In genomic region chr15:68797589-68798377, GRCh38 we compare ENCODE assay signal across 11 cellular contexts. TPM values are rescaled to one million over a fixed set of nuclear protein-coding genes. Genes with fewer than 3 reads are reported as not detected.
DNase-seq lines count a peak whose midpoint lies in the region; ATAC-seq, FAIRE-seq and TF ChIP-seq lines count a peak whose summit lies in the region.
"Had no signal": no experiment of that assay in that cellular context is flagged by ENCODE, and none has a peak within 500 bp of the region (broad histone marks: within the 10 kb centered on the region; RNA-seq: fewer than 3 reads in every experiment).

No MANE protein-coding gene starts in this region.

- H3K36me3 ChIP-seq in HepG2 (replicated peaks in 1 of 2; ENCODE audit: control insufficient read depth in 1 of 2, insufficient read depth in 2 of 2, low read length in 2 of 2) (peaks cover 3 to 47% of the 10 kb centered on the region in 2 experiments; a peak in 4 of 5 replicates), right lobe of liver (no peaks in the 10 kb centered on the region), GM12878 (ENCODE audit: control insufficient read depth in 2 of 2, insufficient read depth in 2 of 2, low read length in 1 of 2) (peaks cover 9 to 17% of the 10 kb centered on the region in 2 experiments), vagina (no peaks in the 10 kb centered on the region)
- H3K36me3 ChIP-seq: left lung had no signal

- peaks cover 90% of the 10 kb centered on the region for H4K20me1 ChIP-seq in HepG2 (ENCODE audit: insufficient read depth, low read length)
- H4K20me1 ChIP-seq in GM12878 (ENCODE audit: control insufficient read depth, insufficient read depth), result peaks cover 17% of the 10 kb centered on the region

- 92% methylated on average over 7 of the region's 7 CpGs for WGBS in HepG2 (ENCODE audit: low lambda C conversion rate)
- WGBS in right lobe of liver (ENCODE audit: insufficient coverage, low coverage, low lambda C conversion rate, missing lambda C conversion rate), result 46% methylated on average over 2 of the region's 7 CpGs
- WGBS in GM12878 (ENCODE audit: insufficient coverage, insufficient replicate concordance, low lambda C conversion rate, missing lambda C conversion rate), result 72% methylated on average over 7 of the region's 7 CpGs

- TF ChIP-seq POLR2A in HepG2 (IDR thresholded peaks at IDR 0.05; ENCODE audit: insufficient read depth in 1 of 2, low read depth in 2 of 2, low read length in 2 of 2), result no peak
- no peak for TF ChIP-seq POLR2A in right lobe of liver (IDR thresholded peaks at IDR 0.05)
- 0 out of 2 replicates have a peak, but pooled peaks have one; percentile 24 for TF ChIP-seq POLR2A in GM12878 (IDR thresholded peaks at IDR 0.05; ENCODE audit: low read depth, low read length)
- no peak for TF ChIP-seq POLR2A in vagina (IDR thresholded peaks at IDR 0.05)

- POLR2A ChIA-PET in HepG2 (lab: Yijun Ruan, JAX), result no interaction called here
- POLR2A ChIA-PET in GM12878 (lab: Charles Lee), result interaction anchor here (0.5 to 1.2 kb wide), 4 partner anchors 16 to 1675 kb away, joined by 3 to 4 read pairs (median 4); no protein-coding TSS in a partner anchor

- TF ChIP-seq RAD21 in HepG2 (CRISPR knock-in tag; IDR thresholded peaks at IDR 0.05) (no peak), GM12878 (IDR thresholded peaks at IDR 0.05; ENCODE audit: insufficient read depth, low read depth, low read length) (no peak)

- SMC1A ChIA-PET in GM12878 (lab: Charles Lee; ENCODE audit: uncharacterized antibody, unreplicated experiment), result interaction anchor here (1.0 to 1.4 kb wide), 4 partner anchors 11 to 31 kb away, joined by 3 to 5 read pairs (median 4); no protein-coding TSS in a partner anchor

- H3K27me3 ChIP-seq in HepG2 (ENCODE audit: control insufficient read depth in 1 of 2, insufficient read depth in 2 of 2, low read length in 2 of 2), result no peaks in the 10 kb centered on the region
- no peaks in the 10 kb centered on the region for H3K27me3 ChIP-seq in right lobe of liver
- no peaks in the 10 kb centered on the region for H3K27me3 ChIP-seq in GM12878 (replicated peaks in 1 of 2; ENCODE audit: control insufficient read depth in 2 of 2, insufficient read depth in 2 of 2, low read length in 1 of 2)
- no peaks in the 10 kb centered on the region for H3K27me3 ChIP-seq in vagina
- H3K27me3 ChIP-seq: left lung had no signal

- FAIRE-seq in HepG2 (lab: Jason Lieb, UNC) (no peak), GM12878 (lab: Jason Lieb, UNC) (no peak)

- ATAC-seq in HepG2 (no peak), right lobe of liver (no peak), GM12878 (peak; percentile 32), HG03045 (IDR thresholded peaks at IDR 0.05; ENCODE audit: unreplicated experiment) (no peak)
- ATAC-seq: left lung had no signal

- H2AFZ ChIP-seq in HepG2 (ENCODE audit: low read length) (no peak overlapping the region), GM12878 (ENCODE audit: control insufficient read depth, low read depth, low read length) (no peak overlapping the region)

- DNase-seq in HepG2 (ENCODE audit: low spot score), result no peak
- DNase-seq in right lobe of liver, result no peak
- DNase-seq in GM12878 (ENCODE audit: low read depth, low spot score), result no peak
- peak; percentile 57 for DNase-seq in midbrain (lab: John Stamatoyannopoulos, UW)
- DNase-seq in vagina (ENCODE audit: extremely low spot score in 2 of 2), result no peak
- DNase-seq in GDM1 (lab: John Stamatoyannopoulos, UW), result no peak
- DNase-seq in KG1 (lab: John Stamatoyannopoulos, UW), result no peak
- DNase-seq: left lung; stimulated activated CD4-positive, alpha-beta T cell treated with anti-CD3 and anti-CD28 coated beads, Interleukin-2, amount 100 ng/mL, for 24 hours had no signal

- no TSS peak for BruUV-seq in HepG2 (replicated peaks; lab: Mats Ljungman, UMichigan)
- no TSS peak for BruUV-seq in GM12878 (replicated peaks; lab: Mats Ljungman, UMichigan)

- H3K4me3 ChIP-seq in HepG2 (replicated peaks in 1 of 3; ENCODE audit: insufficient read depth in 1 of 3, low read depth in 2 of 3, low read length in 3 of 3), result no peak overlapping the region
- H3K4me3 ChIP-seq in right lobe of liver, result no peak overlapping the region
- no peak overlapping the region; the same call in 1 of the 2 replicates for H3K4me3 ChIP-seq in GM12878
- H3K4me3 ChIP-seq in vagina, result no peak overlapping the region
- H3K4me3 ChIP-seq: left lung had no signal

- no peak overlapping the region for H3K27ac ChIP-seq in HepG2 (ENCODE audit: extremely low read length, insufficient read depth, low read length)
- no peak overlapping the region for H3K27ac ChIP-seq in right lobe of liver
- H3K27ac ChIP-seq in GM12878 (ENCODE audit: control insufficient read depth, insufficient read depth), result peak overlapping the region; percentile 9
- H3K27ac ChIP-seq in vagina, result peak overlapping the region; percentile 39
- H3K27ac ChIP-seq: C4-2B had no signal

- H3K79me2 ChIP-seq in HepG2 (ENCODE audit: insufficient read depth, low read length) (peaks cover 97% of the 10 kb centered on the region), GM12878 (ENCODE audit: control insufficient read depth, insufficient read depth, low read length) (peaks cover 94% of the 10 kb centered on the region)

- RAD21 ChIA-PET in GM12878 (lab: Charles Lee; ENCODE audit: unreplicated experiment), result interaction anchor here (1.5 to 2.0 kb wide), 2 partner anchors 18 to 22 kb away, joined by 6 to 7 read pairs; no protein-coding TSS in a partner anchor

- intact Hi-C loops in HepG2 (cut with micrococcal nuclease; ENCODE audit: unreplicated experiment), result no loop called here
- intact Hi-C loops in right lobe of liver (cut with DNase I), result no loop called here
- intact Hi-C loops in GM12878 (cut with micrococcal nuclease; ENCODE audit: unreplicated experiment), result no loop called here
- intact Hi-C loops in vagina (cut with DNase I), result no loop called here

- in situ Hi-C loops in HepG2 (cut with HindIII; ENCODE audit: extremely low pct_ligation_motif_present, low pct_unique_long_range_greater_than_20kb), result no loop called here
- in situ Hi-C loops in GM12878 (cut with MboI), result no loop called here

- CTCF ChIA-PET in HepG2 (lab: Yijun Ruan, JAX; ENCODE audit: low intra/inter-chr PET ratio, low total read pairs), result no interaction called here
- CTCF ChIA-PET in GM12878 (lab: Yijun Ruan, JAX), result interaction anchor here (1.0 kb wide), 1 partner anchor 22 kb away, joined by 4 read pairs; no protein-coding TSS in a partner anchor

- TF ChIP-seq EP300 in HepG2 (IDR thresholded peaks at IDR 0.05; ENCODE audit: low read depth in 2 of 2, low read length in 2 of 2) (no peak), HepG2 (CRISPR knock-in tag; IDR thresholded peaks at IDR 0.05; ENCODE audit: borderline replicate concordance) (no peak), GM12878 (IDR thresholded peaks at IDR 0.05; ENCODE audit: borderline replicate concordance in 1 of 2, control insufficient read depth in 1 of 2, low read depth in 2 of 2, low read length in 2 of 2) (no peak)

- H3K9ac ChIP-seq in HepG2 (ENCODE audit: insufficient read depth, low read depth, low read length) (no peak overlapping the region), GM12878 (ENCODE audit: control insufficient read depth, insufficient read depth, low read length) (no peak overlapping the region)

- H3K4me1 ChIP-seq in HepG2 (ENCODE audit: insufficient read depth, low read length), result peaks cover 61% of the 10 kb centered on the region
- peaks cover 0 to 61% (median 28%) of the 10 kb centered on the region in 4 donors for H3K4me1 ChIP-seq in right lobe of liver
- H3K4me1 ChIP-seq in GM12878 (ENCODE audit: control insufficient read depth, insufficient read depth, low read length), result peaks cover 62% of the 10 kb centered on the region
- peaks cover 84% of the 10 kb centered on the region for H3K4me1 ChIP-seq in vagina

- H3K4me2 ChIP-seq in HepG2 (ENCODE audit: low read depth, low read length), result no peak overlapping the region
- peak overlapping the region; percentile 94 for H3K4me2 ChIP-seq in GM12878 (ENCODE audit: control insufficient read depth, insufficient read depth)

- H3K9me3 ChIP-seq in HepG2 (ENCODE audit: low read length), result no peaks in the 10 kb centered on the region
- H3K9me3 ChIP-seq in right lobe of liver, result no peaks in the 10 kb centered on the region
- no peaks in the 10 kb centered on the region for H3K9me3 ChIP-seq in GM12878 (replicated peaks; ENCODE audit: control insufficient read depth, insufficient read depth, low read length)
- H3K9me3 ChIP-seq in vagina, result no peaks in the 10 kb centered on the region
- H3K9me3 ChIP-seq: left lung had no signal

- no peak for TF ChIP-seq CTCF in HepG2 (CRISPR knock-in tag; IDR thresholded peaks at IDR 0.05)
- TF ChIP-seq CTCF in right lobe of liver (IDR thresholded peaks at IDR 0.05), result no peak
- TF ChIP-seq CTCF in GM12878 (IDR thresholded peaks at IDR 0.05 in 2 of 3, conservative IDR thresholded peaks at IDR 0.05 in 1 of 3; ENCODE audit: control insufficient read depth in 2 of 3, extremely low read depth in 1 of 3, insufficient read depth in 1 of 3, low read depth in 3 of 3, low read length in 3 of 3), result no peak
- no peak for TF ChIP-seq CTCF in vagina (IDR thresholded peaks at IDR 0.05)

RNA-seq across cellular contexts. Expression of gene ANP32A, which starts 22.9 kb away (rescaled TPM):
- total RNA-seq in HepG2 (2016; rRNA removed; fragmentation: Illumina TruSeq; extraction: Trizol), result 206 and 323 TPM in 2 replicates
- 20.6 and 23.7 TPM in 2 replicates for total RNA-seq in HepG2 (2016; cell fraction: cytosol; rRNA removed; fragmentation: Illumina TruSeq; extraction: Trizol; ENCODE audit: low read depth)
- 211 and 312 TPM in 2 replicates for total RNA-seq in HepG2 (2016; cell fraction: insoluble cytoplasmic fraction; rRNA removed; fragmentation: Illumina TruSeq; extraction: Trizol)
- 33.5 and 37.5 TPM in 2 replicates for total RNA-seq in HepG2 (2016; cell fraction: membrane; rRNA removed; fragmentation: Illumina TruSeq; extraction: Trizol)
- total RNA-seq in HepG2 (2016; cell fraction: nucleus; rRNA removed; fragmentation: Illumina TruSeq; extraction: Trizol), result 81.8 and 84.7 TPM in 2 replicates
- 49.3 and 60.6 TPM in 2 replicates for polyA plus RNA-seq in HepG2 (2011; rRNA removed)
- polyA plus RNA-seq in HepG2 (2011; cell fraction: cytosol; rRNA removed), result 28.0 and 36.6 TPM in 2 replicates
- 25.1 and 25.6 TPM in 2 replicates for polyA plus RNA-seq in HepG2 (2011; cell fraction: nucleus; rRNA removed)
- 144 and 186 TPM in 2 replicates for polyA plus RNA-seq in HepG2 (2012)
- 21.7 and 22.0 TPM in 2 replicates for polyA plus RNA-seq in HepG2 (2016; cell fraction: cytosol; fragmentation: Illumina TruSeq; extraction: Trizol; ENCODE audit: low read depth)
- polyA plus RNA-seq in HepG2 (2016; cell fraction: insoluble cytoplasmic fraction; fragmentation: Illumina TruSeq; extraction: Trizol; ENCODE audit: low read depth), result 513 and 558 TPM in 2 replicates
- 26.3 and 31.3 TPM in 2 replicates for polyA plus RNA-seq in HepG2 (2016; cell fraction: membrane; fragmentation: Illumina TruSeq; extraction: Trizol; ENCODE audit: low read depth)
- polyA plus RNA-seq in HepG2 (2016; cell fraction: nucleus; fragmentation: Illumina TruSeq; extraction: Trizol; ENCODE audit: insufficient read depth, low read depth), result 158 and 180 TPM in 2 replicates
- 22.9 and 64.5 TPM in 2 replicates for polyA minus RNA-seq in HepG2 (2011; rRNA and poly(A)+ RNA removed; ENCODE audit: low replicate concordance)
- polyA minus RNA-seq in HepG2 (2011; cell fraction: cytosol; rRNA and poly(A)+ RNA removed), result 29.8 and 35.1 TPM in 2 replicates
- 54.8 and 55.4 TPM in 2 replicates for polyA minus RNA-seq in HepG2 (2011; cell fraction: nucleus; rRNA and poly(A)+ RNA removed)
- total RNA-seq in right lobe of liver, result 10 to 100 TPM; 39.9 to 66.6 (median 49.0) TPM
- 115 and 122 TPM in 2 replicates for total RNA-seq in GM12878 (2013; cell fraction: nucleolus; rRNA removed)
- total RNA-seq in GM12878 (2014; rRNA removed), result 113 and 115 TPM in 2 replicates
- 232 and 235 TPM in 2 replicates for total RNA-seq in GM12878 (2014; rRNA removed; fragmentation: Illumina TruSeq; extraction: Trizol)
- 227 and 244 TPM in 2 replicates for total RNA-seq in GM12878 (2021)
- polyA plus RNA-seq in GM12878 (2011; ENCODE audit: low read depth), result 105 TPM
- 170 and 224 TPM in 2 replicates for polyA plus RNA-seq in GM12878 (2011; rRNA removed)
- 77.2 and 86.6 TPM in 2 replicates for polyA plus RNA-seq in GM12878 (2011; cell fraction: cytosol; rRNA removed)
- 56.0 and 69.4 TPM in 2 replicates for polyA plus RNA-seq in GM12878 (2011; cell fraction: nucleus; rRNA removed)
- polyA plus RNA-seq in GM12878 (2012), result 179 and 207 TPM in 2 replicates
- polyA plus RNA-seq in GM12878 (2014; fragmentation: Illumina TruSeq; extraction: Trizol), result 666 and 753 TPM in 2 replicates
- polyA plus RNA-seq in GM12878 (2014; fragmentation: Nextera tagmentation; extraction: Ambion mirVana), result 10 to 100 TPM; 29.6 to 35.3 TPM
- polyA plus RNA-seq in GM12878 (2014; rRNA removed), result 247 and 261 TPM in 2 replicates
- 100 to 1,000 TPM; 232 to 271 TPM for polyA plus RNA-seq in GM12878 (2016; fragmentation: Nextera tagmentation; extraction: Ambion mirVana)
- polyA minus RNA-seq in GM12878 (2011; rRNA and poly(A)+ RNA removed), result 62.1 and 70.0 TPM in 2 replicates
- 39.3 and 49.7 TPM in 2 replicates for polyA minus RNA-seq in GM12878 (2011; cell fraction: cytosol; rRNA and poly(A)+ RNA removed)
- 31.4 and 59.3 TPM in 2 replicates for polyA minus RNA-seq in GM12878 (2011; cell fraction: nucleus; rRNA and poly(A)+ RNA removed)
- total RNA-seq in vagina, result 55.2 TPM

Comparison
In these comparisons a context has a peak if more than half of its experiments do, and no peak if none do; other contexts are left out.
1. H3K27ac ChIP-seq: peak in GM12878 (single experiment) and vagina (single experiment); none in HepG2 (single experiment) and right lobe of liver (0 of 3).
2. Of the 75 proteins assayed by ChIP-seq in both HepG2 and GM12878: peak only in HepG2: none; only in GM12878: ATF2, POLR2A and YY1; in both: none; in neither: 71; mixed calls (peak in some experiments, not most) for 1.